Comparison of ENCODE assay signal across 8 cellular contexts in genomic region chr10:80078448-80079311, GRCh38. TPM values are rescaled to one million over a fixed set of nuclear protein-coding genes. Genes with fewer than 3 reads are reported as not detected.
DNase-seq lines count a peak whose midpoint lies in the region; ATAC-seq and TF ChIP-seq lines count a peak whose summit lies in the region.

TSS of gene TMEM254 (plus strand) at chr10:80078665. CDS start at chr10:80078700, 35 bp downstream.

- peak; percentile 73 for TF ChIP-seq POLR2A in transverse colon (IDR thresholded peaks at IDR 0.05)

- peak; percentile 85 for ATAC-seq in HG02642 (IDR thresholded peaks at IDR 0.05; ENCODE audit: poor library complexity, unreplicated experiment)

- H3K9ac ChIP-seq in adipocyte (ENCODE audit: low read length): peak within 1 kb of the TSS; percentile 94

- in situ Hi-C loops in transverse colon (cut with MboI; ENCODE audit: low pct_ligation_motif_present in 1 of 4, low pct_unique_long_range_greater_than_20kb in 1 of 4, low sequenced_read_pairs in 3 of 4): no loop called here

- H3K4me1 ChIP-seq in adipocyte (ENCODE audit: control insufficient read depth, insufficient read depth, low read length): peaks cover 28% of the 10 kb centered on the region
- peaks cover 3 to 19% (median 14%) of the 10 kb centered on the region in 4 donors for H3K4me1 ChIP-seq in transverse colon

- intact Hi-C loops in cardiac septum (cut with DNase I) (loop anchor here (5.0 kb wide), 2 partner anchors 34 to 54 kb away; partner anchors contain the start of gene PLAC9), transverse colon (cut with DNase I; ENCODE audit: low total_unique reads) (no loop called here)

- DNase-seq in NCI-H1105 (lab: John Stamatoyannopoulos, UW) (peak; percentile 65), T follicular helper cell (ENCODE audit: low read depth) (peak; percentile 75), adipocyte (ENCODE audit: low read depth) (peak; percentile 95), cardiac septum (ENCODE audit: low spot score) (peak; percentile 92), pons (ENCODE audit: low spot score) (peak; percentile 86), transverse colon (peak; percentile 94)

- no peak for TF ChIP-seq EP300 in transverse colon (IDR thresholded peaks at IDR 0.05; ENCODE audit: low read depth)

- peak within 1 kb of the TSS; percentile 92 to 97 (median 94) for H3K27ac ChIP-seq in transverse colon

- no peak for TF ChIP-seq CTCF in GM12875 (IDR thresholded peaks at IDR 0.05; ENCODE audit: borderline replicate concordance, insufficient read depth, low read depth, low read length)
- TF ChIP-seq CTCF in transverse colon (IDR thresholded peaks at IDR 0.05): no peak

- WGBS in transverse colon (ENCODE audit: low coverage in 1 of 2), 2 donors: 0% methylated on average over 55 of the region's 64 CpGs; no CpG with 5 or more reads in 1 of the 2 donors

- H3K4me3 ChIP-seq in GM12875 (ENCODE audit: low read depth, low read length) (peak within 1 kb of the TSS; percentile 82), adipocyte (ENCODE audit: low read length) (peak within 1 kb of the TSS; percentile 99), transverse colon (peak within 1 kb of the TSS; percentile 47 to 91 (median 76))

- H3K9me3 ChIP-seq in adipocyte (ENCODE audit: control insufficient read depth, low read length) (no peaks in the 10 kb centered on the region), transverse colon (no peaks in the 10 kb centered on the region)

- H3K36me3 ChIP-seq in adipocyte (ENCODE audit: control insufficient read depth, insufficient read depth, low read length, severe bottlenecking): peaks cover 3% of the 10 kb centered on the region
- no peaks in the 10 kb centered on the region for H3K36me3 ChIP-seq in transverse colon

- H3K27me3 ChIP-seq in adipocyte (replicated peaks; ENCODE audit: control insufficient read depth, insufficient read depth, low read length) (no peaks in the 10 kb centered on the region), transverse colon (no peaks in the 10 kb centered on the region)

RNA-seq across cellular contexts. Expression of gene TMEM254, which starts in this region (rescaled TPM):
- total RNA-seq in cardiac septum (7.1 TPM), transverse colon (10 to 100 TPM in 2 of 4 donors, 1 to 10 TPM in 2; 3.0 to 33.7 (median 10.4) TPM)

Comparison
In these comparisons a context has a peak if more than half of its experiments do, and no peak if none do; other contexts are left out.
1. Peak in every context shown above with its lines: DNase-seq, ATAC-seq, H3K4me3 ChIP-seq and H3K27ac ChIP-seq.